In the genomic region with DNA sequence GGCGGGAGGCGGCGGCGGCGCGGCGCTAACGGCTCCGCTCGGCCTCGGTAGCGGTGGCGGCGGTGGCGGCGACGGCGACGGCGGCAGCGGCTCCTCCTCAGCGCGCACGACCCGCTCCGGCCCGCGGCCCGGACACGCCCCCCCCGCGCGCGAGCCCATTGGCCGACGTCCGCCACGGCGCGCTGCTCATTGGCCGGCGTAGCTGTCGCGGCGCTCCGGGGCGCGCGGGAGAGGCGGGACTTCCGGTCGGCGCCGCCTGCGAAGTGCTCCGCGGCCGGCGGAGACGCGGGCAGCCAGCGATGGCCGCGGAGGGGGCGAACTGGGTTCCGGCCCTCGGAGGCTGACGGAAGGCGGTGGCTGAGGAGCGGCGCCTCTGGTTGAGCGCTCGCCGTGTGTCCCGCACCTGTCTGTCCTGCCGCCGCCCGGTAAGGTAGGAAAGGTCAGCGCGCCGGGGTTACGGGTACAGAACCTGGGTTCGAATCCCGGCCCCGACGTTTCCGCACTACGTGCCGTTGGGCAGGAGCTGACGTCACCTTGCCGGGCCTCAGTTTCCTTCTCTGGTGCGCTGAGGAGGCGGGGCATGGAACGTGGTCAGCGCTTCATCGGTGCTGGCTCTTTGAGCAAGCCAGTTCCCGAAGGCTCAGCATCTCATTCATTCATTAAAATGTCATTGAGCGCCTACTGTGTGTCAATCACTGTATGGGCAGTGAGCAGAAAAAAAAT, we compare ENCODE assay signal across 8 cellular contexts. TPM values are rescaled to one million over a fixed set of nuclear protein-coding genes. Genes with fewer than 3 reads are reported as not detected.
DNase-seq lines count a peak whose midpoint lies in the region; ATAC-seq, FAIRE-seq and TF ChIP-seq lines count a peak whose summit lies in the region.

A gene (minus strand): TSS at position 108 of the 723 bp plus-strand sequence. CDS start 13,826 bp downstream, outside the sequence.

- no peaks in the 10 kb centered on the region for H3K9me3 Mint-ChIP-seq in activated B cell treated with CpG ODN at 0.5 μM for 24 hours

- H3K4me1 Mint-ChIP-seq in activated B cell treated with CpG ODN at 0.5 μM for 24 hours, result peaks cover 38% of the 10 kb centered on the region

- POLR2A ChIA-PET in activated B cell treated with CpG ODN at 0.5 μM for 24 hours (lab: Charles Lee), result interaction anchor here (0.6 to 2.2 kb wide), 8 partner anchors 62 to 509 kb away, joined by 3 to 13 read pairs (median 4); a partner anchor contains a TSS

- no peaks in the 10 kb centered on the region for H3K36me3 ChIP-seq in bronchial epithelial cell (ENCODE audit: control insufficient read depth, insufficient read depth, low read length)

- CTCF ChIA-PET in activated B cell treated with CpG ODN at 0.5 μM for 24 hours (lab: Charles Lee), result no interaction called here

- H3K27ac ChIP-seq in 22Rv1, result peak within 1 kb of the TSS; percentile 81

- H3K27me3 Mint-ChIP-seq in activated B cell treated with CpG ODN at 0.5 μM for 24 hours, result no peaks in the 10 kb centered on the region

- no peaks in the 10 kb centered on the region for H3K27me3 ChIP-seq in bronchial epithelial cell (ENCODE audit: control insufficient read depth, insufficient read depth, low read length)

- H3K4me3 ChIP-seq in bronchial epithelial cell (ENCODE audit: low read depth, low read length), result peak within 1 kb of the TSS; percentile 72

- no peak for TF ChIP-seq CTCF in 22Rv1 (IDR thresholded peaks at IDR 0.05)
- no peak for TF ChIP-seq CTCF in activated B cell treated with CpG ODN at 0.5 μM for 24 hours (IDR thresholded peaks at IDR 0.05)
- no peak for TF ChIP-seq CTCF in bronchial epithelial cell (IDR thresholded peaks at IDR 0.05; ENCODE audit: insufficient read depth, low read length, severe bottlenecking)

- intact Hi-C loops in activated B cell treated with CpG ODN at 0.5 μM for 24 hours (cut with micrococcal nuclease), result loop anchor here (1.0 kb wide), 1 partner anchor 62 kb away; a partner anchor contains a TSS

- peaks cover 9% of the 10 kb centered on the region for H3K36me3 Mint-ChIP-seq in activated B cell treated with CpG ODN at 0.5 μM for 24 hours (ENCODE audit: low read depth)

- peak within 1 kb of the TSS; percentile 89 for H3K4me3 Mint-ChIP-seq in activated B cell treated with CpG ODN at 0.5 μM for 24 hours

- DNase-seq in NCI-H2196 (lab: John Stamatoyannopoulos, UW; ENCODE audit: unreplicated experiment) (peak; percentile 94), activated B cell treated with CpG ODN at 0.5 μM for 24 hours (peak; percentile 92), bronchial epithelial cell (ENCODE audit: low read depth) (peak; percentile 66), iris pigment epithelial cell (ENCODE audit: low read depth) (peak; percentile 91)
- peak; percentile 80 to 85 for DNase-seq in stimulated activated CD4-positive, alpha-beta T cell treated with anti-CD3 and anti-CD28 coated beads, Interleukin-12 subunit alpha, Interleukin-12 subunit beta, amount 100 ng/mL, for 24 hours (ENCODE audit: low read depth in 2 of 2)

- peak; percentile 44 for ATAC-seq in GM18517 (IDR thresholded peaks at IDR 0.05; ENCODE audit: unreplicated experiment)
- ATAC-seq in HG03095 (IDR thresholded peaks at IDR 0.05; ENCODE audit: unreplicated experiment), result peak; percentile 52
- peak; percentile 94 for ATAC-seq in activated B cell treated with CpG ODN at 0.5 μM for 24 hours (ENCODE audit: low read depth)

- peak within 1 kb of the TSS; percentile 81 for H3K27ac Mint-ChIP-seq in activated B cell treated with CpG ODN at 0.5 μM for 24 hours

- no peak for FAIRE-seq in bronchial epithelial cell (lab: Jason Lieb, UNC)

RNA-seq across cellular contexts. Expression of the gene that starts here (rescaled TPM):
- 83.5 and 87.1 TPM in 2 replicates for total RNA-seq in activated B cell treated with CpG ODN at 0.5 μM for 24 hours
- total RNA-seq in bronchial epithelial cell, result 26.5 and 37.4 TPM in 2 replicates

Comparison
In these comparisons a context has a peak if more than half of its experiments do, and no peak if none do; other contexts are left out.
1. Peak in every context shown above with its lines: DNase-seq, ATAC-seq, H3K4me3 ChIP-seq and H3K27ac ChIP-seq.
2. ATAC-seq: peak in every context shown above with its lines; median percentile 94 in activated B cell treated with CpG ODN at 0.5 μM for 24 hours; 52 in HG03095; 44 in GM18517.